ENCODE assay signal across 8 cellular contexts in the genomic region with DNA sequence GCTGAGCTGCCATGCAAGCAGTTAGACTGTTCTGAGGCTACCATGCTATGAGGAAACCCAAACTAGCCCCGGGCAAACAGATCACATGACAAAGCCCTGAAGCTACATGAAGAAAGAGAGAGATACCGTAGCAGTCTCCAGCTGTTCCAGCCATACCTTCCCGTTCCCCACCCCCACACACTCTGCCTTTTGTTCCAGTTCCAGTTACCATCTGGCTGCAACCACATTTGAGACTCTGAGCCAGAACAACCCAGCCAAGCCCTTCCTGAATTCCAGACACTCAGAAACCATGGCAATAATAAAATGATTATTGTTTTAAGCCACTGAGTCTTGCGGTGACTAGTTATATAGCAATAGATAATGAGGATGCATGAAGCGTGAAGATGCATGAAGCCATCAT. TPM values are rescaled to one million over a fixed set of nuclear protein-coding genes. Genes with fewer than 3 reads are reported as not detected.
DNase-seq lines count a peak whose midpoint lies in the region; ATAC-seq and TF ChIP-seq lines count a peak whose summit lies in the region.

No MANE protein-coding gene starts in this region.

- no peaks in the 10 kb centered on the region for H3K27me3 ChIP-seq in esophagus squamous epithelium
- no peaks in the 10 kb centered on the region for H3K27me3 ChIP-seq in psoas muscle (ENCODE audit: insufficient read depth in 3 of 3, low read length in 2 of 3)

- H3K4me1 ChIP-seq in esophagus squamous epithelium, result peaks cover 22 to 40% (median 31%) of the 10 kb centered on the region in 3 donors
- H3K4me1 ChIP-seq in psoas muscle, result peaks cover 39% of the 10 kb centered on the region

- WGBS in esophagus squamous epithelium, 2 donors, result 23 to 27% methylated on average over 5 of the region's 5 CpGs
- WGBS in psoas muscle, 3 donors, result 20 to 25% (median 21%) methylated on average over 5 of the region's 5 CpGs

- H3K9me3 ChIP-seq in esophagus squamous epithelium (no peaks in the 10 kb centered on the region), psoas muscle (peaks cover 9% of the 10 kb centered on the region)

- DNase-seq in GM04504 (ENCODE audit: low read depth), result peak; percentile 86
- peak; percentile 71 for DNase-seq in NCI-H526 treated with DMSO at 0.1 percent for 48 hours (lab: John Stamatoyannopoulos, UW)
- no peak for DNase-seq in esophagus squamous epithelium (lab: John Stamatoyannopoulos, UW)
- peak in 1 of 2 donors; percentile 44 for DNase-seq in psoas muscle
- DNase-seq in NCI-H1048 (lab: John Stamatoyannopoulos, UW), result no peak
- DNase-seq in activated CD8-positive, alpha-beta memory T cell treated with anti-CD3 and anti-CD28 coated beads, Interleukin-2, amount 50 U/mL, for 4 hours, result no peak

- ATAC-seq in psoas muscle (peak; percentile 49 to 80 (median 70)), HG03108 (IDR thresholded peaks at IDR 0.05; ENCODE audit: unreplicated experiment) (no peak), GM21367 (IDR thresholded peaks at IDR 0.05; ENCODE audit: unreplicated experiment) (no peak)

- intact Hi-C loops in esophagus squamous epithelium (cut with DNase I), result loop anchor here (10.0 kb wide), 3 partner anchors 92 to 208 kb away; no protein-coding TSS in a partner anchor
- intact Hi-C loops in psoas muscle (cut with DNase I), result loop anchor here (5.0 to 10.0 kb wide), 2 partner anchors 92 to 94 kb away; no protein-coding TSS in a partner anchor

- no peaks in the 10 kb centered on the region for H3K36me3 ChIP-seq in esophagus squamous epithelium
- no peaks in the 10 kb centered on the region for H3K36me3 ChIP-seq in psoas muscle (ENCODE audit: insufficient read depth in 1 of 2, low read depth in 1 of 2)

- H3K27ac ChIP-seq in esophagus squamous epithelium, result peak overlapping the region in 3 of 4 donors; percentile 60 to 68 (median 63)
- H3K27ac ChIP-seq in psoas muscle, result peak overlapping the region; percentile 48

- TF ChIP-seq CTCF in esophagus squamous epithelium (IDR thresholded peaks at IDR 0.05) (no peak), psoas muscle (IDR thresholded peaks at IDR 0.05) (no peak)

- no peak overlapping the region for H3K4me3 ChIP-seq in esophagus squamous epithelium
- H3K4me3 ChIP-seq in psoas muscle, result no peak overlapping the region

- TF ChIP-seq POLR2A in esophagus squamous epithelium (IDR thresholded peaks at IDR 0.05), result no peak

RNA-seq across cellular contexts. Expression of gene RIN2, which starts 28.3 kb away (rescaled TPM):
- 10 to 100 TPM; 29.5 to 77.4 (median 50.8) TPM for total RNA-seq in esophagus squamous epithelium
- 10 to 100 TPM; 18.9 to 33.4 (median 25.1) TPM for total RNA-seq in psoas muscle
- polyA plus RNA-seq in psoas muscle, result 1 to 10 TPM; 4.4 to 9.6 (median 5.5) TPM

Comparison
In these comparisons a context has a peak if more than half of its experiments do, and no peak if none do; other contexts are left out.
1. DNase-seq: peak in GM04504 (single experiment) and NCI-H526 treated with DMSO at 0.1 percent for 48 hours (single experiment); none in esophagus squamous epithelium (single experiment), NCI-H1048 (single experiment) and activated CD8-positive, alpha-beta memory T cell treated with anti-CD3 and anti-CD28 coated beads, Interleukin-2, amount 50 U/mL, for 4 hours (single experiment).
2. ATAC-seq: peak in psoas muscle (4 of 4); none in HG03108 (single experiment) and GM21367 (single experiment).